ENCODE assay signal across 1 cellular context in the genomic region with DNA sequence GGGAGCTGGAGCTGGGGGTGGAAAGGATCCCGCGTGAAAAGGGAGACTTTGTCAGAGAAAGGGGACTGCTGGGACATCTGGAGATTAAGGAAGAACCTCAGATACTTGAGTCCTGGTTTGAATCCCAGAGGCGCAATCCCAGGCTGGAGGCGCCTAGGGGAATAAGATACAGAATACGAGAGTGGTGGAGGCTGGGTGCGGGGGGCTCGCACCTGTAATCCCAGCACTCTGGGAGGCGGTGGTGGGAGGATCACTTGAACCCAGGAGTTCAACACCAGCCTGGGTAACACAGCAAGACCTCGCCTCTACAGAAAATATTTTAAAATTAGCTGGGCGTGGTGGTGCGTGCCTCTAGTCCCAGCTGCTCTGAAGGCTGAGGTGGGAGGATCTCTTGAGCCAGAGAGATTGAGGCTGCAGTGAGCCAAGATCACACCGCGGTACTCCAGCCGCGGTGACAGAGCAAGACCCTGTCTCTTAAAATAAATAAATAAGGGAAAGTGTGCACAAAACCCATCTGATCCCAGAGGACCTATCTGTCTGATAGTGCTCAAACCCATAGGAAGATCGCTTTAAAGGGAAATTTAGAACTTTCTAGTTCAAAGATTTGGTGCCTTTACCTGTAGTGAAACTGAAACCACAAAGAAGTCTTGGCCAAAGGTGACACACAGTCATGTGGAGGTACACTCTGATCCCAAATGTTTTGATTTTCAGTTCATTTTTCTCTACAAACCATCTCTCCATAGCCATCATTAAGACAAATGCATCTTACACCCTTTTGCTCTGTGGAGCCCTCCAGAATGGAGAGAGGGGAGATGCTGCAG.
TF ChIP-seq lines count a peak whose summit lies in the region.

No MANE protein-coding gene starts in this region.

TF ChIP-seq in GM12891, 5 proteins besides CTCF, POLR2A, EP300 and RAD21 (continued from another document):
- TF ChIP-seq POU2F2 (IDR thresholded peaks at IDR 0.05; ENCODE audit: low read depth, low read length) (no peak), TAF1 (IDR thresholded peaks at IDR 0.05; ENCODE audit: low read depth, low read length) (no peak)
